Comparison of ENCODE assay signal across 9 cellular contexts in the genomic region with DNA sequence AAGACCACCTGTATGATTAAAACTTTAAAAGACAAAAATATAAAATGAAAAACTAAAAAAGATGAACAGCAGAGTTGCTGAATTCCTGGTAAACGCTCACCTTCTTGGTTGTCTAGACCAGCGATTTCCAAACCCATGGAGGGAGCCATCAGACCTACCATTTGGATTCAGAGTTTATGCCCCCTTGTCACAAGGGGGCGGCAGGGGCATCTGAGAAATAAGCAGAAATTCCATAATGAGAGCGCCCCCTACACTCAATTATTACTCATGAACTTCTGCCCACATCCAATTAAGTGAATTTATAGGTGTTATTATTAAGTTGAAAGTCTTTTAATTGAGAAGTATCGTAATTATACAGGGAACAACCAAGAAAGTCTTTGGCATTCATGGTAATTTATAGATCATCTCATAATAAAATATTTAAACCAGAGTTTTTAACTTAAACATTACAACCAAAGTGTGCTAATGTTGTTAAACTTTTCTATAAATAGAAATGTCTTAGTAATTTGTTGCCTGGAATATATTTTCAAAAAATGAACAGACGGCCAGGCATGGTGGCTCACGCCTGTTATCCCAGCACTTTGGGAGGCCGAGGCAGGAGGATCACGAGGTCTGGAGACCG. TPM values are rescaled to one million over a fixed set of nuclear protein-coding genes. Genes with fewer than 3 reads are reported as not detected.
DNase-seq lines count a peak whose midpoint lies in the region; ATAC-seq and TF ChIP-seq lines count a peak whose summit lies in the region.
"Had no signal": no experiment of that assay in that cellular context is flagged by ENCODE, and none has a peak within 500 bp of the region (broad histone marks: within the 10 kb centered on the region; RNA-seq: fewer than 3 reads in every experiment).

No MANE protein-coding gene starts in this region.

- H3K27me3 ChIP-seq in fibroblast of lung (ENCODE audit: control insufficient read depth, insufficient read depth, low read length) (no peaks in the 10 kb centered on the region), psoas muscle (ENCODE audit: insufficient read depth in 3 of 3, low read length in 2 of 3) (no peaks in the 10 kb centered on the region)

- H2AFZ ChIP-seq in fibroblast of lung (ENCODE audit: low read length): no peak overlapping the region

- H3K4me1 ChIP-seq in fibroblast of lung (ENCODE audit: control insufficient read depth, extremely low read depth, insufficient read depth, low read length) (no peaks in the 10 kb centered on the region), psoas muscle (no peaks in the 10 kb centered on the region)

- H3K27ac ChIP-seq in fibroblast of lung (ENCODE audit: insufficient read depth, low read length) (no peak overlapping the region), psoas muscle (no peak overlapping the region)
- H3K27ac ChIP-seq: neutrophil had no signal

- no peak overlapping the region for H3K4me2 ChIP-seq in fibroblast of lung (ENCODE audit: extremely low read depth, insufficient read depth, low read length)

- intact Hi-C loops in psoas muscle (cut with DNase I): loop anchor here in 1 of 2 donors (10.0 kb wide), 1 partner anchor 401 kb away; no protein-coding TSS in a partner anchor

- H3K36me3 ChIP-seq in fibroblast of lung (ENCODE audit: control insufficient read depth, insufficient read depth, low read length) (no peaks in the 10 kb centered on the region), psoas muscle (ENCODE audit: insufficient read depth in 1 of 2, low read depth in 1 of 2) (no peaks in the 10 kb centered on the region)
- H3K36me3 ChIP-seq: neutrophil had no signal

- H3K9me3 ChIP-seq in fibroblast of lung (ENCODE audit: control insufficient read depth, insufficient read depth, low read depth, low read length) (no peaks in the 10 kb centered on the region), psoas muscle (no peaks in the 10 kb centered on the region)
- H3K9me3 ChIP-seq: neutrophil had no signal

- H3K79me2 ChIP-seq in fibroblast of lung (ENCODE audit: control insufficient read depth, insufficient read depth, low read length): no peaks in the 10 kb centered on the region

- ATAC-seq in psoas muscle (no peak), HG02884 (IDR thresholded peaks at IDR 0.05; ENCODE audit: unreplicated experiment) (no peak), esophagus mucosa (no peak)

- TF ChIP-seq CTCF in GM12865 (IDR thresholded peaks at IDR 0.05; ENCODE audit: insufficient read depth, low read depth, low read length, missing control alignments) (peak; percentile 40), fibroblast of lung (conservative IDR thresholded peaks at IDR 0.05 in 1 of 2, IDR thresholded peaks at IDR 0.05 in 1 of 2; ENCODE audit: low read depth in 1 of 2, low read length in 2 of 2) (peak; percentile 61 to 69), psoas muscle (IDR thresholded peaks at IDR 0.05) (peak; percentile 11)

- H3K9ac ChIP-seq in fibroblast of lung (ENCODE audit: insufficient read depth, low read length): no peak overlapping the region

- DNase-seq in 8988T: peak; percentile 28
- DNase-seq in GM12865 (ENCODE audit: low read depth): peak; percentile 53
- DNase-seq in NCI-H82 (lab: John Stamatoyannopoulos, UW): peak; percentile 87
- DNase-seq in activated CD8-positive, alpha-beta memory T cell treated with anti-CD3 and anti-CD28 coated beads for 4 hours (ENCODE audit: low read depth in 2 of 2): peak; percentile 5 to 13
- DNase-seq in fibroblast of lung (ENCODE audit: low read depth in 2 of 2): peak; percentile 72 to 80
- DNase-seq in psoas muscle: no peak

- H4K20me1 ChIP-seq in fibroblast of lung (ENCODE audit: control insufficient read depth, extremely low read depth, insufficient read depth, low read length): no peaks in the 10 kb centered on the region

- WGBS in psoas muscle, 3 donors: 75 to 81% (median 77%) methylated on average over 10 of the region's 10 CpGs

- H3K4me3 ChIP-seq in GM12865 (ENCODE audit: low read depth, low read length) (no peak overlapping the region), fibroblast of lung (replicated peaks in 1 of 4; ENCODE audit: control extremely low read depth in 1 of 4, insufficient read depth in 1 of 4, low read depth in 3 of 4, low read length in 4 of 4) (no peak overlapping the region), psoas muscle (no peak overlapping the region)

RNA-seq across cellular contexts. Expression of a gene that starts 35.2 kb away (rescaled TPM):
- total RNA-seq in fibroblast of lung (not detected in 2 replicates), psoas muscle (not detected), esophagus mucosa (not detected)
- polyA plus RNA-seq in fibroblast of lung (not detected in 2 replicates), psoas muscle (not detected)
- polyA plus RNA-seq in fibroblast of lung (2012): not detected in 2 replicates
- not detected in 2 replicates for polyA minus RNA-seq in fibroblast of lung (ENCODE audit: low replicate concordance)

Comparison
In these comparisons a context has a peak if more than half of its experiments do, and no peak if none do; other contexts are left out.
1. DNase-seq: peak in 8988T (single experiment), GM12865 (single experiment), NCI-H82 (single experiment), activated CD8-positive, alpha-beta memory T cell treated with anti-CD3 and anti-CD28 coated beads for 4 hours (2 of 2) and fibroblast of lung (2 of 2); none in psoas muscle (0 of 2).
2. CTCF ChIP-seq: peak in every context shown above with its lines; median percentile 65 in fibroblast of lung; 40 in GM12865; 11 in psoas muscle.